In genomic region chr6:17394192-17394611, GRCh38 we compare ENCODE assay signal across 8 cellular contexts. TPM values are rescaled to one million over a fixed set of nuclear protein-coding genes. Genes with fewer than 3 reads are reported as not detected.
DNase-seq lines count a peak whose midpoint lies in the region; ATAC-seq and TF ChIP-seq lines count a peak whose summit lies in the region.

No MANE protein-coding gene starts in this region.

- H3K4me1 ChIP-seq in esophagus squamous epithelium (peaks cover 0 to 23% (median 0%) of the 10 kb centered on the region in 3 donors), muscle layer of duodenum (ENCODE audit: control insufficient read depth in 1 of 2, insufficient read depth in 2 of 2, low read length in 2 of 2) (peaks cover 0 to 4% of the 10 kb centered on the region in 2 donors), OCI-LY7 (ENCODE audit: insufficient read depth, low read length, poor library complexity, severe bottlenecking) (no peaks in the 10 kb centered on the region)

- H3K9me3 Mint-ChIP-seq in HFFc6, result no peaks in the 10 kb centered on the region

- H3K27me3 Mint-ChIP-seq in HFFc6 (ENCODE audit: insufficient read depth), result peaks cover 8% of the 10 kb centered on the region

- intact Hi-C loops in esophagus squamous epithelium (cut with DNase I) (no loop called here), OCI-LY7 (cut with micrococcal nuclease; ENCODE audit: unreplicated experiment) (no loop called here)

- H3K9me3 ChIP-seq in esophagus squamous epithelium (no peaks in the 10 kb centered on the region), muscle layer of duodenum (ENCODE audit: control insufficient read depth in 1 of 2, low read length in 2 of 2) (no peaks in the 10 kb centered on the region), OCI-LY7 (ENCODE audit: low read length) (0 out of 2 replicates have a peak, but pooled peaks cover 4% of the 10 kb centered on the region)

- no peaks in the 10 kb centered on the region for H3K36me3 ChIP-seq in esophagus squamous epithelium
- no peaks in the 10 kb centered on the region for H3K36me3 ChIP-seq in muscle layer of duodenum (ENCODE audit: control insufficient read depth in 1 of 2, insufficient read depth in 2 of 2, low read length in 2 of 2)
- no peaks in the 10 kb centered on the region for H3K36me3 ChIP-seq in OCI-LY7 (ENCODE audit: insufficient read depth, low read length)

- no peak overlapping the region for H2AFZ ChIP-seq in OCI-LY7 (ENCODE audit: low read length)

- no peaks in the 10 kb centered on the region for H4K20me1 ChIP-seq in OCI-LY7 (ENCODE audit: insufficient read depth, low read length)

- no peak for TF ChIP-seq CTCF in HFFc6 (IDR thresholded peaks at IDR 0.05)
- no peak for TF ChIP-seq CTCF in esophagus squamous epithelium (IDR thresholded peaks at IDR 0.05)
- no peak for TF ChIP-seq CTCF in OCI-LY7 (conservative IDR thresholded peaks at IDR 0.05; ENCODE audit: low read length)

- peak overlapping the region; percentile 98 for H3K4me3 Mint-ChIP-seq in HFFc6

- ATAC-seq in HG03342 (IDR thresholded peaks at IDR 0.05; ENCODE audit: unreplicated experiment) (no peak), GM18870 (IDR thresholded peaks at IDR 0.05; ENCODE audit: unreplicated experiment) (no peak)

- no TSS peak for BruUV-seq in OCI-LY7 (replicated peaks; lab: Mats Ljungman, UMichigan)

- POLR2A ChIA-PET in OCI-LY7 (lab: Charles Lee), result no interaction called here

- peaks cover 58% of the 10 kb centered on the region for H3K4me1 Mint-ChIP-seq in HFFc6 (ENCODE audit: low read depth)

- DNase-seq in AG20443 (ENCODE audit: low spot score) (peak; percentile 76), HFFc6 (peak; percentile 70), T1000 (lab: John Stamatoyannopoulos, UW) (peak; percentile 59), esophagus squamous epithelium (lab: John Stamatoyannopoulos, UW) (no peak), OCI-LY7 (ENCODE audit: low spot score) (no peak)

- 12 to 20% methylated on average over 5 to 10 of the region's 12 CpGs for WGBS in esophagus squamous epithelium, 2 donors

- no peaks in the 10 kb centered on the region for H3K79me2 ChIP-seq in OCI-LY7 (ENCODE audit: insufficient read depth, low read depth, low read length)

- CTCF ChIA-PET in OCI-LY7 (lab: Charles Lee; ENCODE audit: unreplicated experiment), result no interaction called here

- H3K4me3 ChIP-seq in esophagus squamous epithelium, result peak overlapping the region; percentile 74 to 90 (median 80)
- H3K4me3 ChIP-seq in muscle layer of duodenum (ENCODE audit: low read depth in 1 of 2, low read length in 2 of 2), result peak overlapping the region; percentile 59 to 60
- H3K4me3 ChIP-seq in OCI-LY7 (ENCODE audit: low read depth, low read length, poor library complexity, severe bottlenecking), result no peak overlapping the region

- H3K27ac ChIP-seq in esophagus squamous epithelium (peak overlapping the region; percentile 88 to 93 (median 90)), muscle layer of duodenum (ENCODE audit: low read length) (peak overlapping the region; percentile 2), OCI-LY7 (ENCODE audit: low read depth, low read length, poor library complexity, severe bottlenecking) (no peak overlapping the region)

- TF ChIP-seq POLR2A in esophagus squamous epithelium (IDR thresholded peaks at IDR 0.05), result no peak

- H3K4me2 ChIP-seq in OCI-LY7 (ENCODE audit: low read length), result no peak overlapping the region

- H3K27me3 ChIP-seq in esophagus squamous epithelium (peaks cover 0 to 3% (median 0%) of the 10 kb centered on the region in 4 donors), muscle layer of duodenum (ENCODE audit: low read depth, low read length) (no peaks in the 10 kb centered on the region)

- peaks cover 36% of the 10 kb centered on the region for H3K36me3 Mint-ChIP-seq in HFFc6 (ENCODE audit: low read depth)

- no peaks in the 10 kb centered on the region for H3K9me2 ChIP-seq in OCI-LY7 (ENCODE audit: insufficient read depth, low read length)

- H3K27ac Mint-ChIP-seq in HFFc6, result peak overlapping the region; percentile 96

RNA-seq across cellular contexts. Expression of gene CAP2, which starts 0.8 kb away (rescaled TPM):
- total RNA-seq in HFFc6 (2021; fragmentation: NEBNext Ultra II Directional; extraction: Animal tissue kit (Norgen Biotek cat#: 25700)), result 10 to 100 TPM; 65.1 to 82.3 (median 67.9) TPM
- 1 to 10 TPM; 2.0 to 5.5 (median 2.7) TPM for total RNA-seq in esophagus squamous epithelium
- not detected in 2 replicates for total RNA-seq in OCI-LY7 (2014; rRNA removed; shearing (Covaris generic))
- total RNA-seq in OCI-LY7 (2022), result not detected in 2 replicates

Comparison
In these comparisons a context has a peak if more than half of its experiments do, and no peak if none do; other contexts are left out.
1. DNase-seq: peak in AG20443 (single experiment), HFFc6 (single experiment) and T1000 (single experiment); none in esophagus squamous epithelium (single experiment) and OCI-LY7 (single experiment).
2. RNA of gene CAP2, which starts 0.8 kb away (total RNA-seq): 65.1 to 82.3 TPM in HFFc6; 2.0 to 5.5 TPM in esophagus squamous epithelium and not detected in OCI-LY7; every median in the first group is over 10 times any median in the second.